ENCODE assay signal across 8 cellular contexts in the genomic region with DNA sequence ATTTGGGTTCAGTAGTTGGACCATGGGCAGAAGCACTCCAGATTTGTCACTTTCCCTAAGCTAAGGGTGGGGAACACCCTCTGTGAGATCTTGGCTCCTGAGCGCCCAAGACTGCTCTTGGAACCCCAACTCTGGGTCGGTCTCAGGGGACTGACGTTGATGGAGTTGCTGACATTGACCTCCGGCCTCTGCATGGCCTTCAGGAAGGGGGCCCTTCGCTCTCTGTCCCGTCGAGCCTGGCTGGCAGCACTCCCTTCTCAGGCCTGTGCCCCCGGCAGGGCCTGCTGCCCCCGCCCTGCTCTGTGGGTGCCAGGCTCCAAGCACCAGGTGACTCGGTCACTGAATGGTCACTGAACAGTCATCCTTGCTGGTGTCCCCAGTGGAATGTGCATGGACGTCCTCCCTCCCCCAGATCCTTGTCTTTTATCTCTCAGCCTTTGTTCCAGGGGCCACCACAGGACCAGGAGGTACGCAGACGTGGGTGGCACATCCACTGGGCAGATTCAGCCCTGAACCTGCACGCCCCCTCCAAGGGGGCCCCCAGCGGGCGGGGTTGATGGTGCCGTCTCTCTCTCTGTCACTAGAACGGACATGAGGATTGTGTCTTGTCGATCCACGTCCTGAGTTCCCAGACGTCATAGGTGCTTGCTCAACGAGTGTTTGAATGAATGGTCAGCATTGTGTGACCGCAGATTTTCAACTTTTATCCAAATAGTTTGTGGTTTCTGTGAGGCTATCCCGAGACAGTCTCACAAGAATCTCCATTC.
DNase-seq lines count a peak whose midpoint lies in the region; ATAC-seq, FAIRE-seq and TF ChIP-seq lines count a peak whose summit lies in the region.

No MANE protein-coding gene starts in this region.

- peak overlapping the region; percentile 77 for H3K9ac ChIP-seq in keratinocyte (ENCODE audit: control insufficient read depth, extremely low read depth, insufficient read depth, low read length)

- H2AFZ ChIP-seq in keratinocyte (ENCODE audit: control insufficient read depth, low read length), result no peak overlapping the region

- peak overlapping the region; percentile 100 for H3K27ac Mint-ChIP-seq in activated naive CD8-positive, alpha-beta T cell treated with anti-CD3 and anti-CD28 coated beads, Interleukin-2, amount 50 U/mL, for 24 hours

- no peaks in the 10 kb centered on the region for H3K27me3 Mint-ChIP-seq in activated naive CD8-positive, alpha-beta T cell treated with anti-CD3 and anti-CD28 coated beads, Interleukin-2, amount 50 U/mL, for 24 hours

- H4K20me1 ChIP-seq in keratinocyte (ENCODE audit: control insufficient read depth, extremely low read depth, insufficient read depth, low read length), result peaks cover 13% of the 10 kb centered on the region

- FAIRE-seq in keratinocyte (lab: Jason Lieb, UNC), result no peak

- no peaks in the 10 kb centered on the region for H3K9me3 Mint-ChIP-seq in activated naive CD8-positive, alpha-beta T cell treated with anti-CD3 and anti-CD28 coated beads, Interleukin-2, amount 50 U/mL, for 24 hours

- H3K36me3 ChIP-seq in keratinocyte (ENCODE audit: control insufficient read depth in 2 of 2, extremely low read depth in 1 of 2, insufficient read depth in 2 of 2, low read length in 2 of 2), result peaks cover 7 to 8% of the 10 kb centered on the region in 2 experiments

- peaks cover 27% of the 10 kb centered on the region for H3K36me3 Mint-ChIP-seq in activated naive CD8-positive, alpha-beta T cell treated with anti-CD3 and anti-CD28 coated beads, Interleukin-2, amount 50 U/mL, for 24 hours (ENCODE audit: low read depth)

- DNase-seq in activated CD4-positive, alpha-beta T cell treated with anti-CD3 and anti-CD28 coated beads for 48 hours, result peak; percentile 62
- no peak for DNase-seq in activated CD4-positive, alpha-beta T cell treated with anti-CD3 and anti-CD28 coated beads, Interleukin-2, amount 50 U/mL, for 4 hours
- peak; percentile 55 for DNase-seq in activated naive CD8-positive, alpha-beta T cell treated with anti-CD3 and anti-CD28 coated beads, Interleukin-2, amount 50 U/mL, for 24 hours
- DNase-seq in keratinocyte (ENCODE audit: low read depth, low spot score), result no peak
- peak; percentile 65 for DNase-seq in stromal cell of bone marrow (ENCODE audit: low read depth)
- no peak for DNase-seq in COLO668 (lab: John Stamatoyannopoulos, UW; ENCODE audit: unreplicated experiment)
- no peak for DNase-seq in DMS153 (lab: John Stamatoyannopoulos, UW)
- DNase-seq in NCI-H2029 (lab: John Stamatoyannopoulos, UW), result no peak

- peaks cover 88% of the 10 kb centered on the region for H3K79me2 ChIP-seq in keratinocyte (ENCODE audit: control insufficient read depth, insufficient read depth, low read length)

- H3K4me3 Mint-ChIP-seq in activated naive CD8-positive, alpha-beta T cell treated with anti-CD3 and anti-CD28 coated beads, Interleukin-2, amount 50 U/mL, for 24 hours, result peak overlapping the region; percentile 87

- no peak for TF ChIP-seq CTCF in keratinocyte (optimal IDR thresholded peaks at IDR 0.05 in 1 of 3, IDR thresholded peaks at IDR 0.05 in 1 of 3, conservative IDR thresholded peaks at IDR 0.05 in 1 of 3; ENCODE audit: extremely low read depth in 1 of 3, insufficient read depth in 2 of 3, low read length in 3 of 3)

- H3K9me1 ChIP-seq in keratinocyte (ENCODE audit: control insufficient read depth, extremely low read depth, insufficient read depth, low read length), result peaks cover 6% of the 10 kb centered on the region

- H3K4me1 Mint-ChIP-seq in activated naive CD8-positive, alpha-beta T cell treated with anti-CD3 and anti-CD28 coated beads, Interleukin-2, amount 50 U/mL, for 24 hours, result peaks cover 71% of the 10 kb centered on the region

- dilution Hi-C loops in keratinocyte (cut with MboI; ENCODE audit: extremely low pct_ligation_motif_present, low sequenced_read_pairs), result no loop called here

- peak overlapping the region; percentile 91 for H3K4me2 ChIP-seq in keratinocyte (ENCODE audit: control insufficient read depth, extremely low read depth, insufficient read depth, low read depth, low read length)

- peaks cover 50% of the 10 kb centered on the region for H3K4me1 ChIP-seq in keratinocyte (ENCODE audit: control insufficient read depth, extremely low read depth, insufficient read depth, low read length)

- no peak for ATAC-seq in activated naive CD8-positive, alpha-beta T cell treated with anti-CD3 and anti-CD28 coated beads, Interleukin-2, amount 50 U/mL, for 24 hours

- no peaks in the 10 kb centered on the region for H3K27me3 ChIP-seq in keratinocyte (ENCODE audit: control insufficient read depth, extremely low read depth, insufficient read depth, low read length)

- H3K4me3 ChIP-seq in keratinocyte (ENCODE audit: control insufficient read depth in 2 of 3, extremely low read depth in 1 of 3, insufficient read depth in 2 of 3, low read depth in 1 of 3, low read length in 3 of 3), result peak overlapping the region in 2 of 3 experiments; percentile 53 to 62

- no peaks in the 10 kb centered on the region for H3K9me3 ChIP-seq in keratinocyte (ENCODE audit: control insufficient read depth, low read depth, low read length)

- H3K27ac ChIP-seq in keratinocyte (ENCODE audit: control insufficient read depth, insufficient read depth, low read length), result peak overlapping the region; percentile 86

Comparison
In these comparisons a context has a peak if more than half of its experiments do, and no peak if none do; other contexts are left out.
1. DNase-seq: peak in activated CD4-positive, alpha-beta T cell treated with anti-CD3 and anti-CD28 coated beads for 48 hours (single experiment), activated naive CD8-positive, alpha-beta T cell treated with anti-CD3 and anti-CD28 coated beads, Interleukin-2, amount 50 U/mL, for 24 hours (single experiment) and stromal cell of bone marrow (single experiment); none in activated CD4-positive, alpha-beta T cell treated with anti-CD3 and anti-CD28 coated beads, Interleukin-2, amount 50 U/mL, for 4 hours (0 of 2), keratinocyte (single experiment), COLO668 (single experiment), DMS153 (single experiment) and NCI-H2029 (single experiment).